ENCODE assay signal across 17 cellular contexts in the genomic region with DNA sequence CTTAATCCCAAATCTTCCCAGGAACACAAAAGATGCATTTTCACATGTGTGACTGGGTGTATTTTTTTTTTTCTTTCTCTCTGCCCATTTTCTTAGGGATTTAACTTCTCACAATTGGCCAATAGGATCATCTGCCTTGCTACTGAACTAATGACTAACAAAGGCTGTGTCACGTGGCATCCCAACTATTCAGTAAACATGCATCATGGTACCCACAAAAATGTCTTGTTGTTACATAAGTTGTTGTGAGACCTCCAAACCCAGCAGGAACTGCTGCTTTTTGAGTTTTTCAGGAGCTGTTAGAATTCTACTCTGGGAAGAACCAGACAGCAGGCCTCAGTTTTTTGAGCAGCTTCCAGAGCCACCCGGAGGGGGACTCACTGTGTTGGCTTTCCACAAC. TPM values are rescaled to one million over a fixed set of nuclear protein-coding genes. Genes with fewer than 3 reads are reported as not detected.
DNase-seq lines count a peak whose midpoint lies in the region; ATAC-seq and TF ChIP-seq lines count a peak whose summit lies in the region.
"Had no signal": no experiment of that assay in that cellular context is flagged by ENCODE, and none has a peak within 500 bp of the region (broad histone marks: within the 10 kb centered on the region; RNA-seq: fewer than 3 reads in every experiment).

No MANE protein-coding gene starts in this region.

- in situ Hi-C loops in IMR-90 (cut with MboI; ENCODE audit: low sequenced_read_pairs): no loop called here
- in situ Hi-C loops in astrocyte of the spinal cord (cut with HindIII; ENCODE audit: low sequenced_read_pairs): no loop called here
- in situ Hi-C loops in HAP-1 (cut with MboI; ENCODE audit: low sequenced_read_pairs): no loop called here

- H2AK9ac ChIP-seq in IMR-90 (replicated peaks; ENCODE audit: low read depth, low read length, poor library complexity): no peak overlapping the region

- no peak overlapping the region for H3K18ac ChIP-seq in IMR-90 (ENCODE audit: low read depth, low read length)

- H4K20me1 ChIP-seq in IMR-90 (ENCODE audit: insufficient read depth, low read length): no peaks in the 10 kb centered on the region

- TF ChIP-seq CTCF in IMR-90 (conservative IDR thresholded peaks at IDR 0.05; ENCODE audit: low read depth, low read length) (no peak), astrocyte of the spinal cord (IDR thresholded peaks at IDR 0.05; ENCODE audit: low read depth, low read length) (no peak), endothelial cell (IDR thresholded peaks at IDR 0.05; ENCODE audit: unreplicated experiment) (no peak)

- no peak overlapping the region for H2BK120ac ChIP-seq in IMR-90 (ENCODE audit: low read depth, low read length)

- BruUV-seq in IMR-90 (replicated peaks; lab: Mats Ljungman, UMichigan): no TSS peak

- POLR2A ChIA-PET in IMR-90 (lab: Charles Lee; ENCODE audit: unreplicated experiment): no interaction called here

- peak; percentile 59 for DNase-seq in AG08396 (ENCODE audit: low spot score)
- peak; percentile 40 for DNase-seq in IMR-90
- DNase-seq in astrocyte of the spinal cord (ENCODE audit: low read depth, low spot score): peak; percentile 69
- peak; percentile 74 for DNase-seq in islet precursor cell
- DNase-seq in HAP-1 (ENCODE audit: low spot score in 2 of 2): no peak
- no peak for DNase-seq in endothelial cell (ENCODE audit: low spot score)
- no peak for DNase-seq in stimulated activated naive CD8-positive, alpha-beta T cell treated with anti-CD3 and anti-CD28 coated beads, Interleukin-15, Interleukin-2, amounts not matched to agents 100 U/mL and 50 U/mL, for 24 hours
- DNase-seq: activated CD8-positive, alpha-beta memory T cell treated with anti-CD3 and anti-CD28 coated beads, Interleukin-2, amount 10 ng/mL, durations not matched to agents 7 days and 5 days; activated naive CD4-positive, alpha-beta T cell treated with anti-CD3 and anti-CD28 coated beads, Interleukin-2, amount 10 ng/mL, durations not matched to agents 7 days and 5 days; DMS153; erythroblast; occipital lobe; small intestine; WERI-Rb-1 had no signal

- no peak overlapping the region for H2BK20ac ChIP-seq in IMR-90 (ENCODE audit: low read depth, low read length)

- ATAC-seq in IMR-90 (ENCODE audit: low read depth): no peak
- no peak for ATAC-seq in HG03039 (IDR thresholded peaks at IDR 0.05; ENCODE audit: unreplicated experiment)
- no peak for ATAC-seq in stimulated activated naive CD8-positive, alpha-beta T cell treated with anti-CD3 and anti-CD28 coated beads, Interleukin-15, Interleukin-2, amounts not matched to agents 100 U/mL and 50 U/mL, for 24 hours
- ATAC-seq: activated CD8-positive, alpha-beta memory T cell treated with anti-CD3 and anti-CD28 coated beads, Interleukin-2, amount 10 ng/mL, durations not matched to agents 7 days and 5 days had no signal

- H3K27ac ChIP-seq in IMR-90 (ENCODE audit: insufficient read depth, low read length): no peak overlapping the region
- H3K27ac ChIP-seq: SK-N-MC, WERI-Rb-1 had no signal

- peaks cover 42% of the 10 kb centered on the region for H3K36me3 Mint-ChIP-seq in endothelial cell (ENCODE audit: low read depth, unreplicated experiment)
- H3K36me3 Mint-ChIP-seq: activated CD8-positive, alpha-beta memory T cell treated with anti-CD3 and anti-CD28 coated beads, Interleukin-2, amount 10 ng/mL, durations not matched to agents 7 days and 5 days; activated naive CD4-positive, alpha-beta T cell treated with anti-CD3 and anti-CD28 coated beads, Interleukin-2, amount 10 ng/mL, durations not matched to agents 7 days and 5 days had no signal

- H3K14ac ChIP-seq in IMR-90 (replicated peaks; ENCODE audit: low read depth, low read length): no peak overlapping the region

- H3K4me3 ChIP-seq in IMR-90 (ENCODE audit: insufficient read depth, low read depth, low read length) (no peak overlapping the region), astrocyte of the spinal cord (ENCODE audit: low read depth, low read length) (no peak overlapping the region), HAP-1 (no peak overlapping the region)
- H3K4me3 ChIP-seq: SK-N-MC had no signal

- no peak overlapping the region for H4K91ac ChIP-seq in IMR-90 (ENCODE audit: insufficient read depth, low read depth, low read length)

- peaks cover 2% of the 10 kb centered on the region for H3K27me3 ChIP-seq in IMR-90 (ENCODE audit: control insufficient read depth, insufficient read depth, low read length)
- no peaks in the 10 kb centered on the region for H3K27me3 ChIP-seq in HAP-1 (ENCODE audit: low read depth)

- no peak overlapping the region for H2BK15ac ChIP-seq in IMR-90 (ENCODE audit: low read depth, low read length)

- H3K9me3 ChIP-seq in IMR-90 (ENCODE audit: control insufficient read depth, insufficient read depth, low read length) (no peaks in the 10 kb centered on the region), HAP-1 (no peaks in the 10 kb centered on the region)

- no peaks in the 10 kb centered on the region for H3K79me1 ChIP-seq in IMR-90 (ENCODE audit: low read depth in 1 of 2, low read length in 2 of 2)

- H3K23ac ChIP-seq in IMR-90 (ENCODE audit: low read depth, low read length): no peak overlapping the region

- H3K27ac Mint-ChIP-seq in endothelial cell (ENCODE audit: unreplicated experiment): no peak overlapping the region
- H3K27ac Mint-ChIP-seq: activated CD8-positive, alpha-beta memory T cell treated with anti-CD3 and anti-CD28 coated beads, Interleukin-2, amount 10 ng/mL, durations not matched to agents 7 days and 5 days; activated naive CD4-positive, alpha-beta T cell treated with anti-CD3 and anti-CD28 coated beads, Interleukin-2, amount 10 ng/mL, durations not matched to agents 7 days and 5 days had no signal

- H3K27me3 Mint-ChIP-seq in endothelial cell (ENCODE audit: unreplicated experiment): no peaks in the 10 kb centered on the region
- H3K27me3 Mint-ChIP-seq: activated CD8-positive, alpha-beta memory T cell treated with anti-CD3 and anti-CD28 coated beads, Interleukin-2, amount 10 ng/mL, durations not matched to agents 7 days and 5 days had no signal

- H3K56ac ChIP-seq in IMR-90 (ENCODE audit: extremely low read depth, insufficient read depth, low read length): no peak overlapping the region

- H3K36me3 ChIP-seq in IMR-90 (ENCODE audit: control insufficient read depth, insufficient read depth, low read length) (no peaks in the 10 kb centered on the region), HAP-1 (replicated peaks) (no peaks in the 10 kb centered on the region)
- H3K36me3 ChIP-seq: WERI-Rb-1 had no signal

- no peaks in the 10 kb centered on the region for H3K9me1 ChIP-seq in IMR-90 (ENCODE audit: insufficient read depth, low read length)

- H4K5ac ChIP-seq in IMR-90 (ENCODE audit: low read depth, low read length): no peak overlapping the region

- no peak overlapping the region for H4K8ac ChIP-seq in IMR-90 (ENCODE audit: low read depth in 2 of 2, low read length in 2 of 2)

- H3K9ac ChIP-seq in IMR-90 (ENCODE audit: low read depth, low read length): no peak overlapping the region

- TF ChIP-seq POLR2A in IMR-90 (IDR thresholded peaks at IDR 0.05; ENCODE audit: low read depth, low read length): no peak

- no peaks in the 10 kb centered on the region for H3K4me1 ChIP-seq in IMR-90 (ENCODE audit: control insufficient read depth, insufficient read depth, low read length)
- no peaks in the 10 kb centered on the region for H3K4me1 ChIP-seq in HAP-1

- no peak overlapping the region for H3K4ac ChIP-seq in IMR-90 (ENCODE audit: low read depth, low read length)

- intact Hi-C loops in IMR-90 (cut with micrococcal nuclease): no loop called here

- no peak overlapping the region for H2AK5ac ChIP-seq in IMR-90 (ENCODE audit: low read depth, low read length)

- no peak overlapping the region for H3K4me3 Mint-ChIP-seq in endothelial cell (ENCODE audit: unreplicated experiment)
- H3K4me3 Mint-ChIP-seq: activated CD8-positive, alpha-beta memory T cell treated with anti-CD3 and anti-CD28 coated beads, Interleukin-2, amount 10 ng/mL, durations not matched to agents 7 days and 5 days; activated naive CD4-positive, alpha-beta T cell treated with anti-CD3 and anti-CD28 coated beads, Interleukin-2, amount 10 ng/mL, durations not matched to agents 7 days and 5 days; central memory CD8-positive, alpha-beta T cell had no signal

- dilution Hi-C loops in IMR-90 (cut with HindIII; ENCODE audit: low sequenced_read_pairs, unreplicated experiment): no loop called here

- no peak overlapping the region for H2BK5ac ChIP-seq in IMR-90 (ENCODE audit: low read depth, low read length, poor library complexity, severe bottlenecking)

- H2AFZ ChIP-seq in IMR-90 (replicated peaks; ENCODE audit: low read length, poor library complexity): no peak overlapping the region

- no peak for TF ChIP-seq RAD21 in IMR-90 (IDR thresholded peaks at IDR 0.05; ENCODE audit: low read length)

- CTCF ChIA-PET in IMR-90 (lab: Yijun Ruan, JAX): no interaction called here

- no peak overlapping the region for H3K4me2 ChIP-seq in IMR-90 (ENCODE audit: low read depth, low read length)

- no peaks in the 10 kb centered on the region for H3K9me3 Mint-ChIP-seq in endothelial cell (ENCODE audit: unreplicated experiment)
- H3K9me3 Mint-ChIP-seq: activated naive CD4-positive, alpha-beta T cell treated with anti-CD3 and anti-CD28 coated beads, Interleukin-2, amount 10 ng/mL, durations not matched to agents 7 days and 5 days; central memory CD8-positive, alpha-beta T cell had no signal

- WGBS in IMR-90 (ENCODE audit: extremely low coverage in 2 of 2, insufficient read length in 1 of 2), 2 experiments: no CpG with 5 or more reads among the region's 2 CpGs

- H3K4me1 Mint-ChIP-seq in endothelial cell (ENCODE audit: unreplicated experiment): no peaks in the 10 kb centered on the region

TF ChIP-seq in IMR-90, 13 proteins besides CTCF, POLR2A, EP300 and RAD21 (continues in another document):
- TF ChIP-seq MXI1 (IDR thresholded peaks at IDR 0.05; ENCODE audit: borderline replicate concordance, low read depth, low read length) (no peak), FOS (IDR thresholded peaks at IDR 0.05; ENCODE audit: low read depth, low read length) (no peak), ELK1 (IDR thresholded peaks at IDR 0.05; ENCODE audit: borderline replicate concordance, low read depth, low read length) (no peak), SMC3 (IDR thresholded peaks at IDR 0.05; ENCODE audit: low read depth, low read length) (no peak)

RNA-seq across cellular contexts. Expression of gene GAD1, which starts 31.9 kb away (rescaled TPM):
- total RNA-seq in IMR-90 (2012; rRNA removed) (not detected in 2 replicates), endothelial cell (ENCODE audit: unreplicated experiment) (129 TPM)
- not detected in 2 replicates for polyA plus RNA-seq in IMR-90 (2012; rRNA removed)
- 0.08 TPM in 1 of 2 replicates, not detected in the other for polyA plus RNA-seq in IMR-90 (2012; cell fraction: cytosol; rRNA removed)
- 0.03 and 0.06 TPM in 2 replicates for polyA plus RNA-seq in IMR-90 (2012; cell fraction: nucleus; rRNA removed; ENCODE audit: low replicate concordance)

Comparison
In these comparisons a context has a peak if more than half of its experiments do, and no peak if none do; other contexts are left out.
1. DNase-seq: peak in AG08396 (single experiment), IMR-90 (single experiment), astrocyte of the spinal cord (single experiment) and islet precursor cell (single experiment); none in HAP-1 (0 of 2), endothelial cell (single experiment) and stimulated activated naive CD8-positive, alpha-beta T cell treated with anti-CD3 and anti-CD28 coated beads, Interleukin-15, Interleukin-2, amounts not matched to agents 100 U/mL and 50 U/mL, for 24 hours (single experiment).
2. RNA of gene GAD1, which starts 31.9 kb away (total RNA-seq): 129 TPM in endothelial cell (single experiment); not detected in IMR-90; every median in the first group is over 100 times any median in the second.